ENCODE assay signal across 19 cellular contexts in genomic region chr11:72665911-72666472, GRCh38. TPM values are rescaled to one million over a fixed set of nuclear protein-coding genes. Genes with fewer than 3 reads are reported as not detected.
DNase-seq lines count a peak whose midpoint lies in the region; ATAC-seq, FAIRE-seq and TF ChIP-seq lines count a peak whose summit lies in the region.
"Had no signal": no experiment of that assay in that cellular context is flagged by ENCODE, and none has a peak within 500 bp of the region (broad histone marks: within the 10 kb centered on the region; RNA-seq: fewer than 3 reads in every experiment).

No MANE protein-coding gene starts in this region.

- TF ChIP-seq RAD21 in HepG2 (CRISPR knock-in tag; IDR thresholded peaks at IDR 0.05): no peak

- BruUV-seq in HepG2 (replicated peaks; lab: Mats Ljungman, UMichigan): no TSS peak

- H3K4me1 Mint-ChIP-seq in endodermal cell: peaks cover 38% of the 10 kb centered on the region

- peaks cover 15% of the 10 kb centered on the region for H3K9me3 Mint-ChIP-seq in endodermal cell

- H3K36me3 ChIP-seq in HepG2 (replicated peaks in 1 of 2; ENCODE audit: control insufficient read depth in 1 of 2, insufficient read depth in 2 of 2, low read length in 2 of 2) (no peaks in the 10 kb centered on the region), right lobe of liver (no peaks in the 10 kb centered on the region), endodermal cell (ENCODE audit: control insufficient read depth, insufficient read depth, low read length) (no peaks in the 10 kb centered on the region), spleen (peaks cover 0 to 3% (median 0%) of the 10 kb centered on the region in 6 donors)

- H3K9me3 ChIP-seq in HepG2 (ENCODE audit: low read length) (peaks cover 12% of the 10 kb centered on the region), right lobe of liver (no peaks in the 10 kb centered on the region), endodermal cell (ENCODE audit: control insufficient read depth, low read length) (peaks cover 13% of the 10 kb centered on the region), spleen (peaks cover 0 to 15% (median 11%) of the 10 kb centered on the region in 8 donors)

- TF ChIP-seq CTCF in HepG2 (CRISPR knock-in tag; IDR thresholded peaks at IDR 0.05) (no peak), right lobe of liver (IDR thresholded peaks at IDR 0.05) (no peak), endodermal cell (conservative IDR thresholded peaks at IDR 0.05) (no peak), spleen (IDR thresholded peaks at IDR 0.05 in 8 of 11, conservative IDR thresholded peaks at IDR 0.05 in 3 of 11) (no peak)

- H3K27me3 Mint-ChIP-seq in endodermal cell (ENCODE audit: insufficient read depth): no peaks in the 10 kb centered on the region

- TF ChIP-seq EP300 in HepG2 (IDR thresholded peaks at IDR 0.05; ENCODE audit: low read depth in 2 of 2, low read length in 2 of 2) (no peak), HepG2 (CRISPR knock-in tag; IDR thresholded peaks at IDR 0.05; ENCODE audit: borderline replicate concordance) (no peak)

- H3K4me2 ChIP-seq in HepG2 (ENCODE audit: low read depth, low read length): no peak overlapping the region

- H2AFZ ChIP-seq in HepG2 (ENCODE audit: low read length): no peak overlapping the region
- H2AFZ ChIP-seq: GM23248 had no signal

- 3% methylated on average over 5 of the region's 6 CpGs for WGBS in HepG2 (ENCODE audit: low lambda C conversion rate)
- WGBS in right lobe of liver (ENCODE audit: insufficient coverage, low coverage, low lambda C conversion rate, missing lambda C conversion rate): 23% methylated on average over 5 of the region's 6 CpGs
- 48 to 52% methylated on average over 5 to 6 of the region's 6 CpGs for WGBS in endodermal cell (ENCODE audit: insufficient coverage in 1 of 2, insufficient read length in 1 of 2), 2 experiments
- WGBS in spleen, 5 donors: 41 to 50% (median 47%) methylated on average over 6 of the region's 6 CpGs

- no peak overlapping the region for H3K27ac Mint-ChIP-seq in endodermal cell

- peaks cover 4 to 42% of the 10 kb centered on the region in 2 experiments for H3K27me3 ChIP-seq in HepG2 (ENCODE audit: control insufficient read depth in 1 of 2, insufficient read depth in 2 of 2, low read length in 2 of 2)
- no peaks in the 10 kb centered on the region for H3K27me3 ChIP-seq in right lobe of liver
- no peaks in the 10 kb centered on the region for H3K27me3 ChIP-seq in endodermal cell (ENCODE audit: control insufficient read depth, insufficient read depth, low read length, poor library complexity, severe bottlenecking)
- peaks cover 0 to 67% (median 14%) of the 10 kb centered on the region in 7 donors for H3K27me3 ChIP-seq in spleen (replicated peaks in 1 of 7)

- H3K4me3 ChIP-seq in HepG2 (replicated peaks in 1 of 3; ENCODE audit: insufficient read depth in 1 of 3, low read depth in 2 of 3, low read length in 3 of 3): no peak overlapping the region
- no peak overlapping the region for H3K4me3 ChIP-seq in right lobe of liver
- H3K4me3 ChIP-seq in endodermal cell (ENCODE audit: low read length): no peak overlapping the region
- no peak overlapping the region for H3K4me3 ChIP-seq in spleen
- H3K4me3 ChIP-seq: GM12878, GM23248 had no signal

- intact Hi-C loops in HepG2 (cut with micrococcal nuclease; ENCODE audit: unreplicated experiment) (no loop called here), right lobe of liver (cut with DNase I) (no loop called here), spleen (cut with DNase I; ENCODE audit: low total_unique reads) (no loop called here)

- no peak for FAIRE-seq in HepG2 (lab: Jason Lieb, UNC)
- FAIRE-seq: D721Med, GM12878, GM19239 had no signal

- no peak for TF ChIP-seq POLR2A in HepG2 (IDR thresholded peaks at IDR 0.05; ENCODE audit: insufficient read depth in 1 of 2, low read depth in 2 of 2, low read length in 2 of 2)
- TF ChIP-seq POLR2A in right lobe of liver (IDR thresholded peaks at IDR 0.05): no peak
- no peak for TF ChIP-seq POLR2A in spleen (IDR thresholded peaks at IDR 0.05)

- no peak for ATAC-seq in HepG2
- no peak for ATAC-seq in right lobe of liver
- ATAC-seq in HG03439 (IDR thresholded peaks at IDR 0.05; ENCODE audit: unreplicated experiment): no peak
- ATAC-seq: GM12878, HCT116 had no signal

- POLR2A ChIA-PET in HepG2 (lab: Yijun Ruan, JAX): no interaction called here

- no peaks in the 10 kb centered on the region for H4K20me1 ChIP-seq in HepG2 (ENCODE audit: insufficient read depth, low read length)

- in situ Hi-C loops in HepG2 (cut with HindIII; ENCODE audit: extremely low pct_ligation_motif_present, low pct_unique_long_range_greater_than_20kb): no loop called here

- DNase-seq in HepG2 (ENCODE audit: low spot score) (no peak), right lobe of liver (no peak), NCI-H69 (lab: John Stamatoyannopoulos, UW) (peak; percentile 39), endodermal cell (peak; percentile 84), NCI-H345 treated with DMSO at 0.1 percent for 48 hours (lab: John Stamatoyannopoulos, UW; ENCODE audit: unreplicated experiment) (no peak), spleen (no peak)
- DNase-seq: CD4-positive, CD25-positive, alpha-beta regulatory T cell; CD8-positive, alpha-beta memory T cell; DMS 273 treated with DMSO at 0.1 percent for 48 hours; DND-41; GDM1; GM23248; H9 had no signal

- H3K79me2 ChIP-seq in HepG2 (ENCODE audit: insufficient read depth, low read length): no peaks in the 10 kb centered on the region

- H3K27ac ChIP-seq in HepG2 (ENCODE audit: extremely low read length, insufficient read depth, low read length) (no peak overlapping the region), right lobe of liver (no peak overlapping the region), endodermal cell (ENCODE audit: low read depth, low read length) (no peak overlapping the region), spleen (no peak overlapping the region)
- H3K27ac ChIP-seq: C4-2B, GM23248 had no signal

- H3K4me3 Mint-ChIP-seq in endodermal cell: no peak overlapping the region
- H3K4me3 Mint-ChIP-seq: CD4-positive, CD25-positive, alpha-beta regulatory T cell; CD8-positive, alpha-beta memory T cell; H9 had no signal

- no peaks in the 10 kb centered on the region for H3K4me1 ChIP-seq in HepG2 (ENCODE audit: insufficient read depth, low read length)
- no peaks in the 10 kb centered on the region for H3K4me1 ChIP-seq in right lobe of liver
- no peaks in the 10 kb centered on the region for H3K4me1 ChIP-seq in endodermal cell (ENCODE audit: control insufficient read depth, insufficient read depth, low read length)
- H3K4me1 ChIP-seq in spleen: no peaks in the 10 kb centered on the region

- H3K36me3 Mint-ChIP-seq in endodermal cell (ENCODE audit: low read depth): peaks cover 8% of the 10 kb centered on the region
- H3K36me3 Mint-ChIP-seq: CD4-positive, CD25-positive, alpha-beta regulatory T cell had no signal

- CTCF ChIA-PET in HepG2 (lab: Yijun Ruan, JAX; ENCODE audit: low intra/inter-chr PET ratio, low total read pairs): no interaction called here

- H3K9ac ChIP-seq in HepG2 (ENCODE audit: insufficient read depth, low read depth, low read length) (no peak overlapping the region), endodermal cell (ENCODE audit: extremely low read depth, low read length, poor library complexity, severe bottlenecking) (no peak overlapping the region)
- H3K9ac ChIP-seq: GM23248 had no signal

TF ChIP-seq in HepG2, 621 proteins besides CTCF, POLR2A, EP300 and RAD21:
- TF ChIP-seq ZNF879 (CRISPR knock-in tag; IDR thresholded peaks at IDR 0.05) (no peak), ZNF768 (CRISPR knock-in tag; IDR thresholded peaks at IDR 0.05) (peak; percentile 83)

RNA-seq across cellular contexts. Expression of gene PDE2A, which starts 8.2 kb away (rescaled TPM):
- total RNA-seq in HepG2 (2016; rRNA removed; fragmentation: Illumina TruSeq; extraction: Trizol) (not detected in 2 replicates), right lobe of liver (10 to 100 TPM; 11.2 to 46.3 (median 22.8) TPM), endodermal cell (10 to 100 TPM in 1 of 2 donors, 1 to 10 TPM in 1; 3.7 to 13.3 TPM), spleen (100 to 1,000 TPM; 244 to 584 (median 346) TPM)
- total RNA-seq in HepG2 (2016; cell fraction: cytosol; rRNA removed; fragmentation: Illumina TruSeq; extraction: Trizol; ENCODE audit: low read depth): not detected in 2 replicates
- total RNA-seq in HepG2 (2016; cell fraction: insoluble cytoplasmic fraction; rRNA removed; fragmentation: Illumina TruSeq; extraction: Trizol): 0.19 TPM in 1 of 2 replicates, not detected in the other
- not detected in 2 replicates for total RNA-seq in HepG2 (2016; cell fraction: membrane; rRNA removed; fragmentation: Illumina TruSeq; extraction: Trizol)
- total RNA-seq in HepG2 (2016; cell fraction: nucleus; rRNA removed; fragmentation: Illumina TruSeq; extraction: Trizol): 0.81 TPM in 1 of 2 replicates, not detected in the other
- polyA plus RNA-seq in HepG2 (2011; rRNA removed) (2.8 and 3.1 TPM in 2 replicates), spleen (100 to 1,000 TPM in 1 of 3 donors, 10 to 100 TPM in 2; 58.2 to 158 (median 72.8) TPM)
- polyA plus RNA-seq in HepG2 (2011; cell fraction: cytosol; rRNA removed): 0.74 and 0.82 TPM in 2 replicates
- 12.4 and 12.9 TPM in 2 replicates for polyA plus RNA-seq in HepG2 (2011; cell fraction: nucleus; rRNA removed)
- polyA plus RNA-seq in HepG2 (2012): 1.1 and 1.3 TPM in 2 replicates
- polyA plus RNA-seq in HepG2 (2016; cell fraction: cytosol; fragmentation: Illumina TruSeq; extraction: Trizol; ENCODE audit: low read depth): not detected in 2 replicates
- not detected in 2 replicates for polyA plus RNA-seq in HepG2 (2016; cell fraction: insoluble cytoplasmic fraction; fragmentation: Illumina TruSeq; extraction: Trizol; ENCODE audit: low read depth)
- not detected in 2 replicates for polyA plus RNA-seq in HepG2 (2016; cell fraction: membrane; fragmentation: Illumina TruSeq; extraction: Trizol; ENCODE audit: low read depth)
- not detected in 2 replicates for polyA plus RNA-seq in HepG2 (2016; cell fraction: nucleus; fragmentation: Illumina TruSeq; extraction: Trizol; ENCODE audit: insufficient read depth, low read depth)
- polyA minus RNA-seq in HepG2 (2011; rRNA and poly(A)+ RNA removed; ENCODE audit: low replicate concordance): 1.6 and 410 TPM in 2 replicates
- 0.62 and 1.1 TPM in 2 replicates for polyA minus RNA-seq in HepG2 (2011; cell fraction: cytosol; rRNA and poly(A)+ RNA removed)
- polyA minus RNA-seq in HepG2 (2011; cell fraction: nucleus; rRNA and poly(A)+ RNA removed): 2.2 and 3.6 TPM in 2 replicates
- polyA plus RNA-seq in endodermal cell (2013, experiment 1 of 2): 8.9 TPM
- 7.1 TPM for polyA plus RNA-seq in endodermal cell (2013, experiment 2 of 2)
- polyA plus RNA-seq: CD4-positive, CD25-positive, alpha-beta regulatory T cell had no signal

Comparison
In these comparisons a context has a peak if more than half of its experiments do, and no peak if none do; other contexts are left out.
1. DNase-seq: peak in NCI-H69 (single experiment) and endodermal cell (single experiment); none in HepG2 (single experiment), right lobe of liver (0 of 3), NCI-H345 treated with DMSO at 0.1 percent for 48 hours (single experiment) and spleen (single experiment).
2. RNA of gene PDE2A, which starts 8.2 kb away (total RNA-seq): 244 to 584 TPM in spleen; 11.2 to 46.3 TPM in right lobe of liver, 3.7 to 13.3 TPM in endodermal cell and 0.19 to 0.81 TPM in HepG2; every median in the first group is over 4 times any median in the second.